In the genomic region with DNA sequence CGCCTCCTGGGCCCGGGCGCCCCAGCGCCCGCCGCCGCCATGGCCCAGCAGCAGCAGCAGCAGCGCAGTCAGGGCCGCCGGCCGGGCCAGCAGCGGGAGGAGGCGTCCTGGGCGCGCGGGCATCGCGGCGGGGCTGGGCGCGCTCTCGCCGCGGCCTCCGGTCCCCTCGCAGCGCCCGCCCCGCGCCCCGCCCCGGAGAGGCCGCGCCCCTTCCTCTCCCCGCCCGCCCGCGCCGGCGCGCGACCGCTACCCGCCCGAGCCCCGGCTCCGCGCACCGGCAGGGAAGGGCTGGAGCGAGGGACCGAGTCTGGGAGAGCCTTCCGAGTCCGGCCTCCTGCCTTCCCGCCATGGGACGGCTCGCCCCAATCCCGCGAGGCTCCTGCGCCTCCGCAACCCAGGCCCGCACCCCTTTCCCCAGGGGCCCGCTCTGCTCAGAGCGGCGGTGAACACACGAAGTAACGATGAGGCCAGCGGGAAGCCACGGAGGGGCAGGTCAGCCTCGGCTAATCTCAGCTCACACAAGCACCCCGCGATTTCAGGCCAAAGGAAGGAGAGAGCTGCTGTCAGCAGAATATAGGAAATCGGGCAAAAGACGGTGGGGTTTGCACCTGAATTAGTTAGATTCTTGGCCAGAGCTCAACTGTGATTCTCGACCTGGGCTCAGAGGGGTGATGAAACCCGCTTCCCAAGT, we compare ENCODE assay signal across 8 cellular contexts. TPM values are rescaled to one million over a fixed set of nuclear protein-coding genes. Genes with fewer than 3 reads are reported as not detected.
A peak's percentile ranks its signal among the peaks of the same experiment; 100 is the strongest.
DNase-seq lines count a peak whose midpoint lies in the region; ATAC-seq, FAIRE-seq and TF ChIP-seq lines count a peak whose summit lies in the region.

A gene (minus strand): TSS at position 135 of the 691 bp plus-strand sequence. CDS start 12 bp downstream, at position 123.

- H3K4me1 ChIP-seq in astrocyte (ENCODE audit: insufficient read depth, low read length) (peaks cover 12% of the 10 kb centered on the region), aorta (ENCODE audit: control insufficient read depth in 1 of 2, insufficient read depth in 2 of 2, low read length in 2 of 2) (no peaks in the 10 kb centered on the region)

- peaks cover 2% of the 10 kb centered on the region for H3K36me3 Mint-ChIP-seq in astrocyte (ENCODE audit: low read depth, unreplicated experiment)

- intact Hi-C loops in aorta (cut with DNase I) = loop anchor here in 1 of 2 donors (5.0 to 10.0 kb wide), 3 partner anchors 82 to 186 kb away; a partner anchor contains a TSS

- peak within 1 kb of the TSS; percentile 81 for H3K27ac Mint-ChIP-seq in astrocyte (ENCODE audit: unreplicated experiment)

- peak within 1 kb of the TSS; percentile 86 for H3K9ac ChIP-seq in astrocyte (ENCODE audit: low read length)

- H3K36me3 ChIP-seq in astrocyte (ENCODE audit: insufficient read depth, low read length) = peaks cover 2% of the 10 kb centered on the region
- H3K36me3 ChIP-seq in aorta (ENCODE audit: control insufficient read depth in 1 of 2, insufficient read depth in 2 of 2, low read length in 1 of 2) = no peaks in the 10 kb centered on the region

- no peak for DNase-seq in HFF-Myc (ENCODE audit: extremely low read depth, low read depth)
- DNase-seq in NAMALWA (ENCODE audit: low spot score) = peak; percentile 53
- peak; percentile 37 for DNase-seq in T-helper 22 cell (ENCODE audit: low read depth)
- peak; percentile 41 for DNase-seq in astrocyte (ENCODE audit: low read depth)
- DNase-seq in hepatic stellate cell (ENCODE audit: low spot score) = peak; percentile 84
- DNase-seq in renal cortical epithelial cell (ENCODE audit: low read depth) = no peak
- peak; percentile 86 to 94 for DNase-seq in aorta

- peak; percentile 89 for TF ChIP-seq POLR2A in GM10847 (IDR thresholded peaks at IDR 0.05; ENCODE audit: extremely low read depth, insufficient read length)

- peaks cover 38% of the 10 kb centered on the region for H4K20me1 ChIP-seq in astrocyte (ENCODE audit: insufficient read depth, low read length)

- H3K27ac ChIP-seq in astrocyte (ENCODE audit: low read depth, low read length) (peak within 1 kb of the TSS; percentile 69), aorta (ENCODE audit: low read depth in 1 of 2, low read length in 2 of 2) (peak within 1 kb of the TSS in 1 of 2 donors; percentile 7)

- peak within 1 kb of the TSS; percentile 97 for H3K4me2 ChIP-seq in astrocyte (ENCODE audit: low read length)

- H2AFZ ChIP-seq in astrocyte (ENCODE audit: low read depth, low read length) = peak within 1 kb of the TSS; percentile 97

- H3K9me3 ChIP-seq in astrocyte (ENCODE audit: insufficient read depth, low read depth, low read length) (no peaks in the 10 kb centered on the region), aorta (ENCODE audit: control insufficient read depth, low read length) (no peaks in the 10 kb centered on the region)

- no peak for FAIRE-seq in astrocyte (lab: Jason Lieb, UNC)

- H3K4me3 ChIP-seq in HFF-Myc (replicated peaks; ENCODE audit: low read depth, low read length) (peak within 1 kb of the TSS; percentile 62), astrocyte (ENCODE audit: insufficient read depth, low read depth, low read length) (peak within 1 kb of the TSS; percentile 89), aorta (ENCODE audit: low read length in 2 of 2) (peak within 1 kb of the TSS; percentile 61 to 92)

- peaks cover 41% of the 10 kb centered on the region for H3K79me2 ChIP-seq in astrocyte (ENCODE audit: insufficient read depth, low read length)

- ATAC-seq in aorta (ENCODE audit: low FRiP score) = peak; percentile 88

- peak within 1 kb of the TSS; percentile 89 for H3K4me3 Mint-ChIP-seq in astrocyte (ENCODE audit: unreplicated experiment)

- TF ChIP-seq CTCF in HFF-Myc (IDR thresholded peaks at IDR 0.05; ENCODE audit: low read depth, low read length, missing control alignments) (no peak), astrocyte (IDR thresholded peaks at IDR 0.05; ENCODE audit: insufficient read depth, low read depth, low read length) (no peak)

- WGBS in aorta, 2 donors = 3 to 6% methylated on average over 23 to 75 of the region's 75 CpGs

- H3K27me3 Mint-ChIP-seq in astrocyte (ENCODE audit: low read depth, unreplicated experiment) = peaks cover 3% of the 10 kb centered on the region

- H3K9me3 Mint-ChIP-seq in astrocyte (ENCODE audit: unreplicated experiment) = no peaks in the 10 kb centered on the region

- peaks cover 16% of the 10 kb centered on the region for H3K27me3 ChIP-seq in astrocyte (ENCODE audit: insufficient read depth, low read length)
- no peaks in the 10 kb centered on the region for H3K27me3 ChIP-seq in aorta (ENCODE audit: control insufficient read depth in 1 of 2, insufficient read depth in 2 of 2, low read length in 1 of 2)

- peaks cover 10% of the 10 kb centered on the region for H3K4me1 Mint-ChIP-seq in astrocyte (ENCODE audit: low read depth, unreplicated experiment)

RNA-seq across cellular contexts. Expression of the gene that starts here (rescaled TPM):
- total RNA-seq in astrocyte (193 and 202 TPM in 2 replicates), renal cortical epithelial cell (301 and 340 TPM in 2 replicates), aorta (10 to 100 TPM; 94.7 to 96.7 TPM)
- polyA plus RNA-seq in aorta = 10 to 100 TPM; 62.5 to 94.0 TPM

Comparison
In these comparisons a context has a peak if more than half of its experiments do, and no peak if none do; other contexts are left out.
1. DNase-seq: peak in NAMALWA (single experiment), T-helper 22 cell (single experiment), astrocyte (single experiment), hepatic stellate cell (single experiment) and aorta (2 of 2); none in HFF-Myc (single experiment) and renal cortical epithelial cell (single experiment).
2. Peak in every context shown above with its lines, with median percentiles within 50 percentile points of each other: H3K4me3 ChIP-seq.